9 cellular contexts compared by ENCODE assay signal in the genomic region with DNA sequence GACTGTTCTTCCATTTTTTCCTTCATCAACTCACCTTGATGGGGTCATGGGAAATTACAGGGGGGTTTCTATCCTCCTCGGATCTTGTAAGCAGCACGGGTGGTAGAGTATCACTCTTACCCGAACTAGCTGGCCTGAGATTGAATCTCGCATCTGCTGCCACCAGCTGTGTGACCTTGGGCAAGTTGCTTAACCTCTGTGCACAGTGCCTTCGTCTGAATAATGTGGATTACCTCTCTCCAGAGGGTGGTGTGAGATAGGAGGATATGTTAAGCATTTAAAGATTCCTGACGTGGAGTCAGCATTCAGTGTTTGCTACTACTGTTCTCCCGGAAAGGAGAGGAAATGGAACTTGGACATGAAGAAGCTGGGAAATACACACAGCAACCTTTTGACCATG. TPM values are rescaled to one million over a fixed set of nuclear protein-coding genes. Genes with fewer than 3 reads are reported as not detected.
DNase-seq lines count a peak whose midpoint lies in the region; ATAC-seq and TF ChIP-seq lines count a peak whose summit lies in the region.
"Had no signal": no experiment of that assay in that cellular context is flagged by ENCODE, and none has a peak within 500 bp of the region (broad histone marks: within the 10 kb centered on the region; RNA-seq: fewer than 3 reads in every experiment).

No MANE protein-coding gene starts in this region.

- peaks cover 11 to 52% of the 10 kb centered on the region in 2 donors for H3K4me1 ChIP-seq in thyroid gland

- no peak for TF ChIP-seq POLR2A in thyroid gland (IDR thresholded peaks at IDR 0.05)

- peak overlapping the region in 2 of 3 donors; percentile 39 to 58 for H3K27ac ChIP-seq in thyroid gland

- no peak for TF ChIP-seq CTCF in thyroid gland (IDR thresholded peaks at IDR 0.05)

- WGBS in thyroid gland, 2 donors = 65 to 72% methylated on average over 7 of the region's 7 CpGs

- no peak overlapping the region for H3K4me3 ChIP-seq in thyroid gland (replicated peaks in 1 of 3)

- no peaks in the 10 kb centered on the region for H3K27me3 Mint-ChIP-seq in activated T-cell treated with anti-CD3 and anti-CD28 coated beads, Interleukin-2, amount 50 U/mL, for 24 hours
- H3K27me3 Mint-ChIP-seq in activated T-cell treated with anti-CD3 and anti-CD28 coated beads, Interleukin-2, amount 50 U/mL, for 4 hours (ENCODE audit: low read depth) = no peaks in the 10 kb centered on the region
- no peaks in the 10 kb centered on the region for H3K27me3 Mint-ChIP-seq in activated naive CD8-positive, alpha-beta T cell
- no peaks in the 10 kb centered on the region for H3K27me3 Mint-ChIP-seq in memory B cell

- H3K9me3 Mint-ChIP-seq in activated T-cell treated with anti-CD3 and anti-CD28 coated beads, Interleukin-2, amount 50 U/mL, for 24 hours = no peaks in the 10 kb centered on the region
- H3K9me3 Mint-ChIP-seq in activated T-cell treated with anti-CD3 and anti-CD28 coated beads, Interleukin-2, amount 50 U/mL, for 4 hours = no peaks in the 10 kb centered on the region
- H3K9me3 Mint-ChIP-seq in activated naive CD8-positive, alpha-beta T cell (ENCODE audit: low read depth) = no peaks in the 10 kb centered on the region
- no peaks in the 10 kb centered on the region for H3K9me3 Mint-ChIP-seq in memory B cell

- H3K9me3 ChIP-seq in thyroid gland = no peaks in the 10 kb centered on the region

- no peaks in the 10 kb centered on the region for H3K27me3 ChIP-seq in thyroid gland

- no peak for ATAC-seq in activated T-cell treated with anti-CD3 and anti-CD28 coated beads, Interleukin-2, amount 50 U/mL, for 4 hours
- ATAC-seq in memory B cell (ENCODE audit: low read depth) (no peak), left colon (no peak)

- intact Hi-C loops in thyroid gland (cut with DNase I) = no loop called here
- intact Hi-C loops in left colon (cut with DNase I, micrococcal nuclease) = no loop called here

- peaks cover 89% of the 10 kb centered on the region for H3K4me1 Mint-ChIP-seq in activated T-cell treated with anti-CD3 and anti-CD28 coated beads, Interleukin-2, amount 50 U/mL, for 24 hours (ENCODE audit: low read depth)
- H3K4me1 Mint-ChIP-seq in activated T-cell treated with anti-CD3 and anti-CD28 coated beads, Interleukin-2, amount 50 U/mL, for 4 hours (ENCODE audit: low read depth) = peaks cover 80% of the 10 kb centered on the region
- peaks cover 81% of the 10 kb centered on the region for H3K4me1 Mint-ChIP-seq in activated naive CD8-positive, alpha-beta T cell (ENCODE audit: low read depth)
- H3K4me1 Mint-ChIP-seq in memory B cell = peaks cover 37% of the 10 kb centered on the region

- H3K36me3 ChIP-seq in thyroid gland = peaks cover 21 to 25% of the 10 kb centered on the region in 2 donors

- DNase-seq in activated T-cell treated with anti-CD3 and anti-CD28 coated beads, Interleukin-2, amount 50 U/mL, for 24 hours = no peak
- DNase-seq in activated T-cell treated with anti-CD3 and anti-CD28 coated beads, Interleukin-2, amount 50 U/mL, for 4 hours = no peak
- DNase-seq in memory B cell (ENCODE audit: low spot score in 2 of 2) = no peak
- DNase-seq in thyroid gland = no peak
- DNase-seq in central memory CD4-positive, alpha-beta T cell = no peak
- DNase-seq in NCI-H187 (lab: John Stamatoyannopoulos, UW) = no peak
- no peak for DNase-seq in left colon
- DNase-seq: NCI-H510A treated with DMSO at 0.1 percent for 48 hours had no signal

- peak overlapping the region; percentile 50 for H3K27ac Mint-ChIP-seq in activated T-cell treated with anti-CD3 and anti-CD28 coated beads, Interleukin-2, amount 50 U/mL, for 24 hours
- H3K27ac Mint-ChIP-seq in activated naive CD8-positive, alpha-beta T cell = peak overlapping the region; percentile 83
- H3K27ac Mint-ChIP-seq in memory B cell = peak overlapping the region; percentile 83

- H3K4me3 Mint-ChIP-seq in activated T-cell treated with anti-CD3 and anti-CD28 coated beads, Interleukin-2, amount 50 U/mL, for 24 hours = no peak overlapping the region
- no peak overlapping the region for H3K4me3 Mint-ChIP-seq in activated T-cell treated with anti-CD3 and anti-CD28 coated beads, Interleukin-2, amount 50 U/mL, for 4 hours
- H3K4me3 Mint-ChIP-seq in activated naive CD8-positive, alpha-beta T cell = no peak overlapping the region
- no peak overlapping the region for H3K4me3 Mint-ChIP-seq in memory B cell

- peaks cover 89% of the 10 kb centered on the region for H3K36me3 Mint-ChIP-seq in activated T-cell treated with anti-CD3 and anti-CD28 coated beads, Interleukin-2, amount 50 U/mL, for 24 hours (ENCODE audit: low read depth)
- peaks cover 15% of the 10 kb centered on the region for H3K36me3 Mint-ChIP-seq in activated T-cell treated with anti-CD3 and anti-CD28 coated beads, Interleukin-2, amount 50 U/mL, for 4 hours (ENCODE audit: insufficient read depth)
- H3K36me3 Mint-ChIP-seq in activated naive CD8-positive, alpha-beta T cell = no peaks in the 10 kb centered on the region
- peaks cover 12% of the 10 kb centered on the region for H3K36me3 Mint-ChIP-seq in memory B cell

RNA-seq across cellular contexts. Expression of gene LASP1, which starts 24.4 kb away (rescaled TPM):
- 100 to 1,000 TPM in 1 of 3 donors, 10 to 100 TPM in 2; 74.7 to 109 (median 88.2) TPM for total RNA-seq in activated T-cell treated with anti-CD3 and anti-CD28 coated beads, Interleukin-2, amount 50 U/mL, for 4 hours
- 10 to 100 TPM; 69.3 to 77.5 (median 71.1) TPM for total RNA-seq in thyroid gland
- 100 to 1,000 TPM; 245 to 318 TPM for total RNA-seq in left colon

RNA-seq across cellular contexts. Expression of gene RPL23, which starts 40.8 kb away (rescaled TPM):
- total RNA-seq in activated T-cell treated with anti-CD3 and anti-CD28 coated beads, Interleukin-2, amount 50 U/mL, for 4 hours = 1,000 to 10,000 TPM; 2,350 to 2,556 (median 2,362) TPM
- total RNA-seq in thyroid gland = 1,000 to 10,000 TPM; 1,055 to 2,735 (median 1,279) TPM
- total RNA-seq in left colon = 100 to 1,000 TPM; 836 to 861 TPM
